In the genomic region with DNA sequence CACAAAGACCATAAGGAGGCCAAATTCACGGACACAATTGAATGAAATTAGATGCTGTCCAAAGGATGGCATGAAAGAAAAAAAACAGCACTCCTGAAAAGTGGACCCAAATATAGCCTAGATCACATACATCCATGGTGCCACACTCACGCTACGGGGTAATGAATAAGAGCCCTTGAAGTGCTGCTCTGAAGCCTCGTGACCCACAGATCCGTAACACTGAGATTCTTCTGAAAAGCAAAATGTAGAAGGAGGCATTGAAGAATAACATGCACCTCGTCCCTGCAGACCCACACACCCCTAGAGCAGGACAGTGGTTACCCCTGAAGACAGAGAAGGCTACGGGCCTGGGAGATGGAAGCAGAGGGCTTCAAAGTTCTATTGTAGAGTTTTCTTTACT, we compare ENCODE assay signal across 13 cellular contexts. TPM values are rescaled to one million over a fixed set of nuclear protein-coding genes. Genes with fewer than 3 reads are reported as not detected.
A peak's percentile ranks its signal among the peaks of the same experiment; 100 is the strongest.
DNase-seq lines count a peak whose midpoint lies in the region; ATAC-seq, FAIRE-seq and TF ChIP-seq lines count a peak whose summit lies in the region.
"Had no signal": no experiment of that assay in that cellular context is flagged by ENCODE, and none has a peak within 500 bp of the region (broad histone marks: within the 10 kb centered on the region; RNA-seq: fewer than 3 reads in every experiment).

No MANE protein-coding gene starts in this region.

- H3K4me3 ChIP-seq in lower lobe of right lung (no peak overlapping the region), small intestine (ENCODE audit: low read depth in 1 of 2, low read length in 2 of 2) (no peak overlapping the region)

- H3K36me3 Mint-ChIP-seq in stimulated activated naive CD8-positive, alpha-beta T cell treated with anti-CD3 and anti-CD28 coated beads, Interleukin-15, Interleukin-2, amounts not matched to agents 100 ng/mL and 50 ng/mL, for 24 hours (ENCODE audit: low read depth), result peaks cover 5% of the 10 kb centered on the region
- peaks cover 36% of the 10 kb centered on the region for H3K36me3 Mint-ChIP-seq in activated T-helper 17 cell treated with anti-CD3 and anti-CD28 coated beads, Interleukin-2, amount 50 U/mL, for 72 hours (ENCODE audit: low read depth)

- peaks cover 86% of the 10 kb centered on the region for H3K4me1 Mint-ChIP-seq in stimulated activated naive CD8-positive, alpha-beta T cell treated with anti-CD3 and anti-CD28 coated beads, Interleukin-15, Interleukin-2, amounts not matched to agents 100 ng/mL and 50 ng/mL, for 24 hours (ENCODE audit: low read depth)
- H3K4me1 Mint-ChIP-seq in activated T-helper 17 cell treated with anti-CD3 and anti-CD28 coated beads, Interleukin-2, amount 50 U/mL, for 72 hours, result peaks cover 61% of the 10 kb centered on the region

- H3K27me3 Mint-ChIP-seq in stimulated activated naive CD8-positive, alpha-beta T cell treated with anti-CD3 and anti-CD28 coated beads, Interleukin-15, Interleukin-2, amounts not matched to agents 100 ng/mL and 50 ng/mL, for 24 hours, result no peaks in the 10 kb centered on the region
- H3K27me3 Mint-ChIP-seq in activated T-helper 17 cell treated with anti-CD3 and anti-CD28 coated beads, Interleukin-2, amount 50 U/mL, for 72 hours, result no peaks in the 10 kb centered on the region

- intact Hi-C loops in lower lobe of right lung (cut with DNase I), result no loop called here

- H3K4me1 ChIP-seq in lower lobe of right lung, result peaks cover 61% of the 10 kb centered on the region
- no peaks in the 10 kb centered on the region for H3K4me1 ChIP-seq in small intestine (ENCODE audit: control insufficient read depth in 2 of 2, insufficient read depth in 1 of 2, low read depth in 1 of 2, low read length in 1 of 2)

- H3K27ac ChIP-seq in lower lobe of right lung (peak overlapping the region; percentile 38), small intestine (ENCODE audit: low read depth in 1 of 2, low read length in 1 of 2) (no peak overlapping the region)
- H3K27ac ChIP-seq: C4-2B, RWPE1 had no signal

- peak overlapping the region; percentile 91 for H3K27ac Mint-ChIP-seq in stimulated activated naive CD8-positive, alpha-beta T cell treated with anti-CD3 and anti-CD28 coated beads, Interleukin-15, Interleukin-2, amounts not matched to agents 100 ng/mL and 50 ng/mL, for 24 hours
- peak overlapping the region; percentile 88 for H3K27ac Mint-ChIP-seq in activated T-helper 17 cell treated with anti-CD3 and anti-CD28 coated beads, Interleukin-2, amount 50 U/mL, for 72 hours

- H3K27me3 ChIP-seq in lower lobe of right lung (ENCODE audit: low read depth) (peaks cover 17% of the 10 kb centered on the region), small intestine (ENCODE audit: control insufficient read depth in 2 of 2, insufficient read depth in 2 of 2, low read length in 2 of 2) (peaks cover 0 to 2% of the 10 kb centered on the region in 2 donors)

- peak overlapping the region; percentile 100 for H3K4me3 Mint-ChIP-seq in stimulated activated naive CD8-positive, alpha-beta T cell treated with anti-CD3 and anti-CD28 coated beads, Interleukin-15, Interleukin-2, amounts not matched to agents 100 ng/mL and 50 ng/mL, for 24 hours
- peak overlapping the region; percentile 96 for H3K4me3 Mint-ChIP-seq in activated T-helper 17 cell treated with anti-CD3 and anti-CD28 coated beads, Interleukin-2, amount 50 U/mL, for 72 hours

- 69 to 81% (median 77%) methylated on average over 7 of the region's 7 CpGs for WGBS in small intestine, 3 donors

- H3K36me3 ChIP-seq in lower lobe of right lung (no peaks in the 10 kb centered on the region), small intestine (ENCODE audit: control insufficient read depth in 2 of 2, insufficient read depth in 2 of 2, low read length in 2 of 2) (no peaks in the 10 kb centered on the region)

- no peaks in the 10 kb centered on the region for H3K9me3 Mint-ChIP-seq in stimulated activated naive CD8-positive, alpha-beta T cell treated with anti-CD3 and anti-CD28 coated beads, Interleukin-15, Interleukin-2, amounts not matched to agents 100 ng/mL and 50 ng/mL, for 24 hours
- no peaks in the 10 kb centered on the region for H3K9me3 Mint-ChIP-seq in activated T-helper 17 cell treated with anti-CD3 and anti-CD28 coated beads, Interleukin-2, amount 50 U/mL, for 72 hours

- TF ChIP-seq CTCF in lower lobe of right lung (IDR thresholded peaks at IDR 0.05), result no peak

- FAIRE-seq in small intestine (lab: Jason Lieb, UNC), result no peak

- DNase-seq in stimulated activated naive CD8-positive, alpha-beta T cell treated with anti-CD3 and anti-CD28 coated beads, Interleukin-15, Interleukin-2, amounts not matched to agents 100 U/mL and 50 U/mL, for 24 hours, result no peak
- DNase-seq in lower lobe of right lung (no peak), small intestine (no peak), NCI-H2081 (lab: John Stamatoyannopoulos, UW) (no peak), HK-2 (ENCODE audit: unreplicated experiment) (no peak)
- DNase-seq: NCI-H1092 treated with DMSO at 0.1 percent for 48 hours; NCI-H510A treated with DMSO at 0.1 percent for 48 hours; stimulated activated CD4-positive, alpha-beta T cell treated with anti-CD3 and anti-CD28 coated beads, Interleukin-1b, Interleukin-23, amount 100 ng/mL, for 48 hours had no signal

- no peaks in the 10 kb centered on the region for H3K9me3 ChIP-seq in lower lobe of right lung
- no peaks in the 10 kb centered on the region for H3K9me3 ChIP-seq in small intestine (ENCODE audit: control insufficient read depth, low read depth)

- ATAC-seq in stimulated activated naive CD8-positive, alpha-beta T cell treated with anti-CD3 and anti-CD28 coated beads, Interleukin-15, Interleukin-2, amounts not matched to agents 100 U/mL and 50 U/mL, for 24 hours, result no peak
- ATAC-seq in activated T-helper 17 cell treated with anti-CD3 and anti-CD28 coated beads, Interleukin-2, amount 50 U/mL, for 72 hours (replicated peaks), result no peak
- no peak for ATAC-seq in lower lobe of right lung
- ATAC-seq in HG02885 (IDR thresholded peaks at IDR 0.05; ENCODE audit: poor library complexity, unreplicated experiment), result no peak

RNA-seq across cellular contexts. Expression of a gene that starts 3.9 kb away (rescaled TPM):
- total RNA-seq in activated T-helper 17 cell treated with anti-CD3 and anti-CD28 coated beads, Interleukin-2, amount 50 U/mL, for 72 hours, result 100 to 1,000 TPM; 240 to 302 TPM
- total RNA-seq in lower lobe of right lung, result 468 TPM
- 10 to 100 TPM in 2 of 3 donors, 1 to 10 TPM in 1; 4.5 to 16.4 (median 15.4) TPM for polyA plus RNA-seq in small intestine

RNA-seq across cellular contexts. Expression of a gene that starts 15.2 kb away (rescaled TPM):
- 10 to 100 TPM; 28.6 to 56.7 TPM for total RNA-seq in activated T-helper 17 cell treated with anti-CD3 and anti-CD28 coated beads, Interleukin-2, amount 50 U/mL, for 72 hours
- total RNA-seq in lower lobe of right lung, result 15.7 TPM
- 10 to 100 TPM; 10.7 to 31.5 (median 30.0) TPM for polyA plus RNA-seq in small intestine

RNA-seq across cellular contexts. Expression of a gene that starts 51.1 kb away (rescaled TPM):
- 10 to 100 TPM; 76.5 to 78.8 TPM for total RNA-seq in activated T-helper 17 cell treated with anti-CD3 and anti-CD28 coated beads, Interleukin-2, amount 50 U/mL, for 72 hours
- total RNA-seq in lower lobe of right lung, result 209 TPM
- 100 to 1,000 TPM; 116 to 128 (median 128) TPM for polyA plus RNA-seq in small intestine
